In the genomic region with DNA sequence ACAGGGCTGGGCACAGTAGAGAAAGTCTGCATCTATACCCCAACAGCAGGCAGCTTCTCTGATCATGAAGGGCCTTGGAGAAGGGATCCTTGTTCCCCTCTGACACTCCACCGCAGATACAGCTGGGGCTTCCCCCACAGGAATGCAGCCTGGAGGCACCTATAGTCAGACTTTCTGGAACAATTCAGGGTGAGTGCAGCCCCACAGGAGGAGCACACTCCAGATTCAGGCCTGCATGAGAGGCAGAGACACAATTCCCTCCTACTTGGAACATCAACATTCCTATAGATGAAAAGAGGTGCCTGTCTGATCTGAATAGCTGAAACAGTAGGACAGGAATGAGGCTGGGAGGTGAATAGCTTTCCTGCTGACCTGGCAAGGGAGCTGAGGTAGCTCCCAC, we compare ENCODE assay signal across 1 cellular context.
TF ChIP-seq lines count a peak whose summit lies in the region.

No MANE protein-coding gene starts in this region.

TF ChIP-seq in IMR-90, 13 proteins besides CTCF, POLR2A, EP300 and RAD21 (continued from another document):
- TF ChIP-seq, protein P1, sequence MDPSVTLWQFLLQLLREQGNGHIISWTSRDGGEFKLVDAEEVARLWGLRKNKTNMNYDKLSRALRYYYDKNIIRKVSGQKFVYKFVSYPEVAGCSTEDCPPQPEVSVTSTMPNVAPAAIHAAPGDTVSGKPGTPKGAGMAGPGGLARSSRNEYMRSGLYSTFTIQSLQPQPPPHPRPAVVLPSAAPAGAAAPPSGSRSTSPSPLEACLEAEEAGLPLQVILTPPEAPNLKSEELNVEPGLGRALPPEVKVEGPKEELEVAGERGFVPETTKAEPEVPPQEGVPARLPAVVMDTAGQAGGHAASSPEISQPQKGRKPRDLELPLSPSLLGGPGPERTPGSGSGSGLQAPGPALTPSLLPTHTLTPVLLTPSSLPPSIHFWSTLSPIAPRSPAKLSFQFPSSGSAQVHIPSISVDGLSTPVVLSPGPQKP (IDR thresholded peaks at IDR 0.05; ENCODE audit: borderline replicate concordance, low read depth, low read length): no peak
- TF ChIP-seq MAZ (IDR thresholded peaks at IDR 0.05; ENCODE audit: borderline replicate concordance, low read depth, low read length) (no peak), RCOR1 (IDR thresholded peaks at IDR 0.05; ENCODE audit: insufficient replicate concordance, low read length) (no peak), CEBPB (IDR thresholded peaks at IDR 0.05; ENCODE audit: low read depth, low read length) (no peak), BHLHE40 (IDR thresholded peaks at IDR 0.05; ENCODE audit: low read depth, low read length) (no peak), CHD1 (IDR thresholded peaks at IDR 0.05; ENCODE audit: low read depth, low read length) (no peak)
